ENCODE assay signal across 8 cellular contexts in genomic region chr10:132160866-132161655, GRCh38. TPM values are rescaled to one million over a fixed set of nuclear protein-coding genes. Genes with fewer than 3 reads are reported as not detected.
A peak's percentile ranks its signal among the peaks of the same experiment; 100 is the strongest.
DNase-seq lines count a peak whose midpoint lies in the region; ATAC-seq and TF ChIP-seq lines count a peak whose summit lies in the region.
"Not testable (repeated sequence)": the region's sequence is repeated elsewhere in the genome, so short reads cannot be mapped to it uniquely, and the experiment has no call there.

No MANE protein-coding gene starts in this region.

- not testable (repeated sequence) for TF ChIP-seq CTCF in CD4-positive, alpha-beta T cell (IDR thresholded peaks at IDR 0.05); natural killer cell (IDR thresholded peaks at IDR 0.05)

- H3K27me3 Mint-ChIP-seq in CD4-positive, alpha-beta T cell; T-cell; activated CD4-positive, alpha-beta T cell treated with anti-CD3 and anti-CD28 coated beads for 36 hours; activated CD8-positive, alpha-beta T cell treated with anti-CD3 and anti-CD28 coated beads, Interleukin-2, amount 10 ng/mL, durations not matched to agents 7 days and 5 days (ENCODE audit: low read depth); activated naive CD4-positive, alpha-beta T cell treated with anti-CD3 and anti-CD28 coated beads, Interleukin-2, amount 10 ng/mL, durations not matched to agents 7 days and 5 days; natural killer cell (ENCODE audit: low read depth in 2 of 2); stimulated activated naive CD8-positive, alpha-beta T cell treated with anti-CD3 and anti-CD28 coated beads, Interleukin-15, amount 100 ng/mL, for 72 hours: not testable (repeated sequence)

- H3K9me3 Mint-ChIP-seq in CD4-positive, alpha-beta T cell; T-cell; activated CD4-positive, alpha-beta T cell treated with anti-CD3 and anti-CD28 coated beads for 36 hours (ENCODE audit: low read depth); activated CD8-positive, alpha-beta T cell treated with anti-CD3 and anti-CD28 coated beads, Interleukin-2, amount 10 ng/mL, durations not matched to agents 7 days and 5 days (ENCODE audit: insufficient read depth); activated naive CD4-positive, alpha-beta T cell treated with anti-CD3 and anti-CD28 coated beads, Interleukin-2, amount 10 ng/mL, durations not matched to agents 7 days and 5 days; stimulated activated naive CD8-positive, alpha-beta T cell treated with anti-CD3 and anti-CD28 coated beads, Interleukin-15, amount 100 ng/mL, for 72 hours: not testable (repeated sequence)
- H3K9me3 Mint-ChIP-seq in natural killer cell = peaks cover 3 to 17% of the 10 kb centered on the region in 2 donors

- H3K36me3 ChIP-seq in effector memory CD4-positive, alpha-beta T cell (ENCODE audit: control insufficient read depth, insufficient read depth, low read length) = not testable (repeated sequence)

- H3K4me3 ChIP-seq in effector memory CD4-positive, alpha-beta T cell (ENCODE audit: insufficient read depth, low read depth, low read length, poor library complexity, severe bottlenecking) = not testable (repeated sequence)

- intact Hi-C loops in CD4-positive, alpha-beta T cell (cut with DNase I, micrococcal nuclease); activated CD4-positive, alpha-beta T cell treated with anti-CD3 and anti-CD28 coated beads for 36 hours (cut with DNase I, micrococcal nuclease): not testable (repeated sequence)
- intact Hi-C loops in natural killer cell (cut with micrococcal nuclease) = loop anchor here (10.0 kb wide), 1 partner anchor 294 kb away; no protein-coding TSS in a partner anchor

- POLR2A ChIA-PET in CD4-positive, alpha-beta T cell (lab: Charles Lee); T-cell (lab: Charles Lee); activated CD4-positive, alpha-beta T cell treated with anti-CD3 and anti-CD28 coated beads for 36 hours (lab: Charles Lee); activated CD8-positive, alpha-beta T cell treated with anti-CD3 and anti-CD28 coated beads, Interleukin-2, amount 10 ng/mL, durations not matched to agents 7 days and 5 days (lab: Charles Lee): not testable (repeated sequence)

- DNase-seq in CD4-positive, alpha-beta T cell = peak in 3 of 10 experiments; percentile 19 to 72 (median 55)
- DNase-seq in T-cell (peak in 28 of 34 experiments; percentile 31 to 85 (median 58)), natural killer cell (peak; percentile 37)
- peak; percentile 41 for DNase-seq in activated CD4-positive, alpha-beta T cell treated with anti-CD3 and anti-CD28 coated beads for 36 hours
- DNase-seq in activated CD8-positive, alpha-beta T cell treated with anti-CD3 and anti-CD28 coated beads, Interleukin-2, amount 10 ng/mL, durations not matched to agents 7 days and 5 days = peak; percentile 55
- DNase-seq in activated naive CD4-positive, alpha-beta T cell treated with anti-CD3 and anti-CD28 coated beads, Interleukin-2, amount 10 ng/mL, durations not matched to agents 7 days and 5 days = peak; percentile 38
- peak in 2 of 3 donors; percentile 36 to 42 for DNase-seq in effector memory CD4-positive, alpha-beta T cell
- DNase-seq in stimulated activated naive CD8-positive, alpha-beta T cell treated with anti-CD3 and anti-CD28 coated beads, Interleukin-15, amount 100 ng/mL, for 72 hours = peak in 1 of 2 donors; percentile 50

- H3K4me3 Mint-ChIP-seq in CD4-positive, alpha-beta T cell; T-cell; activated CD4-positive, alpha-beta T cell treated with anti-CD3 and anti-CD28 coated beads for 36 hours; activated CD8-positive, alpha-beta T cell treated with anti-CD3 and anti-CD28 coated beads, Interleukin-2, amount 10 ng/mL, durations not matched to agents 7 days and 5 days; activated naive CD4-positive, alpha-beta T cell treated with anti-CD3 and anti-CD28 coated beads, Interleukin-2, amount 10 ng/mL, durations not matched to agents 7 days and 5 days; natural killer cell: not testable (repeated sequence)
- H3K4me3 Mint-ChIP-seq in stimulated activated naive CD8-positive, alpha-beta T cell treated with anti-CD3 and anti-CD28 coated beads, Interleukin-15, amount 100 ng/mL, for 72 hours = peak overlapping the region; percentile 58 to 64

- not testable (repeated sequence) for H3K9me3 ChIP-seq in CD4-positive, alpha-beta T cell (ENCODE audit: control insufficient read depth, low read length); effector memory CD4-positive, alpha-beta T cell (ENCODE audit: control insufficient read depth, low read length)

- not testable (repeated sequence) for H3K36me3 Mint-ChIP-seq in CD4-positive, alpha-beta T cell (ENCODE audit: low read depth); T-cell; activated CD4-positive, alpha-beta T cell treated with anti-CD3 and anti-CD28 coated beads for 36 hours (ENCODE audit: low read depth); activated CD8-positive, alpha-beta T cell treated with anti-CD3 and anti-CD28 coated beads, Interleukin-2, amount 10 ng/mL, durations not matched to agents 7 days and 5 days (ENCODE audit: low read depth); activated naive CD4-positive, alpha-beta T cell treated with anti-CD3 and anti-CD28 coated beads, Interleukin-2, amount 10 ng/mL, durations not matched to agents 7 days and 5 days; natural killer cell

- not testable (repeated sequence) for H3K27ac ChIP-seq in CD4-positive, alpha-beta T cell (ENCODE audit: low read depth, low read length)
- peak overlapping the region; percentile 65 for H3K27ac ChIP-seq in effector memory CD4-positive, alpha-beta T cell (ENCODE audit: insufficient read depth, low read length, poor library complexity, severe bottlenecking)

- CTCF ChIA-PET in CD4-positive, alpha-beta T cell (lab: Charles Lee); T-cell (lab: Charles Lee); activated CD4-positive, alpha-beta T cell treated with anti-CD3 and anti-CD28 coated beads for 36 hours (lab: Charles Lee); activated CD8-positive, alpha-beta T cell treated with anti-CD3 and anti-CD28 coated beads, Interleukin-2, amount 10 ng/mL, durations not matched to agents 7 days and 5 days (lab: Charles Lee); activated naive CD4-positive, alpha-beta T cell treated with anti-CD3 and anti-CD28 coated beads, Interleukin-2, amount 10 ng/mL, durations not matched to agents 7 days and 5 days (lab: Charles Lee): not testable (repeated sequence)

- peaks cover 24% of the 10 kb centered on the region for H3K4me1 ChIP-seq in effector memory CD4-positive, alpha-beta T cell (ENCODE audit: control insufficient read depth, insufficient read depth, low read length, poor library complexity, severe bottlenecking)

- not testable (repeated sequence) for H3K27me3 ChIP-seq in CD4-positive, alpha-beta T cell (ENCODE audit: control insufficient read depth, insufficient read depth, low read length); effector memory CD4-positive, alpha-beta T cell (replicated peaks; ENCODE audit: control insufficient read depth, insufficient read depth, low read length, poor library complexity, severe bottlenecking)

- H3K27ac Mint-ChIP-seq in CD4-positive, alpha-beta T cell = peak overlapping the region; percentile 73
- not testable (repeated sequence) for H3K27ac Mint-ChIP-seq in T-cell
- H3K27ac Mint-ChIP-seq in activated CD4-positive, alpha-beta T cell treated with anti-CD3 and anti-CD28 coated beads for 36 hours = peak overlapping the region; percentile 31
- peak overlapping the region; percentile 77 for H3K27ac Mint-ChIP-seq in activated CD8-positive, alpha-beta T cell treated with anti-CD3 and anti-CD28 coated beads, Interleukin-2, amount 10 ng/mL, durations not matched to agents 7 days and 5 days
- H3K27ac Mint-ChIP-seq in activated naive CD4-positive, alpha-beta T cell treated with anti-CD3 and anti-CD28 coated beads, Interleukin-2, amount 10 ng/mL, durations not matched to agents 7 days and 5 days = peak overlapping the region; percentile 45
- peak overlapping the region; percentile 92 to 97 for H3K27ac Mint-ChIP-seq in natural killer cell
- peak overlapping the region in 1 of 2 donors; percentile 86 for H3K27ac Mint-ChIP-seq in stimulated activated naive CD8-positive, alpha-beta T cell treated with anti-CD3 and anti-CD28 coated beads, Interleukin-15, amount 100 ng/mL, for 72 hours

- H3K4me1 Mint-ChIP-seq in CD4-positive, alpha-beta T cell (ENCODE audit: low read depth) = peaks cover 38% of the 10 kb centered on the region
- peaks cover 32 to 35% (median 34%) of the 10 kb centered on the region in 3 donors for H3K4me1 Mint-ChIP-seq in T-cell
- peaks cover 24% of the 10 kb centered on the region for H3K4me1 Mint-ChIP-seq in activated CD4-positive, alpha-beta T cell treated with anti-CD3 and anti-CD28 coated beads for 36 hours
- H3K4me1 Mint-ChIP-seq in activated CD8-positive, alpha-beta T cell treated with anti-CD3 and anti-CD28 coated beads, Interleukin-2, amount 10 ng/mL, durations not matched to agents 7 days and 5 days (ENCODE audit: low read depth) = peaks cover 34% of the 10 kb centered on the region
- H3K4me1 Mint-ChIP-seq in activated naive CD4-positive, alpha-beta T cell treated with anti-CD3 and anti-CD28 coated beads, Interleukin-2, amount 10 ng/mL, durations not matched to agents 7 days and 5 days = peaks cover 37% of the 10 kb centered on the region
- peaks cover 17 to 41% of the 10 kb centered on the region in 2 donors for H3K4me1 Mint-ChIP-seq in natural killer cell
- peaks cover 48% of the 10 kb centered on the region for H3K4me1 Mint-ChIP-seq in stimulated activated naive CD8-positive, alpha-beta T cell treated with anti-CD3 and anti-CD28 coated beads, Interleukin-15, amount 100 ng/mL, for 72 hours

- ATAC-seq in CD4-positive, alpha-beta T cell (ENCODE audit: poor library complexity); T-cell (replicated peaks in 1 of 4); activated CD4-positive, alpha-beta T cell treated with anti-CD3 and anti-CD28 coated beads for 36 hours; activated CD8-positive, alpha-beta T cell treated with anti-CD3 and anti-CD28 coated beads, Interleukin-2, amount 10 ng/mL, durations not matched to agents 7 days and 5 days; natural killer cell; stimulated activated naive CD8-positive, alpha-beta T cell treated with anti-CD3 and anti-CD28 coated beads, Interleukin-15, amount 100 ng/mL, for 72 hours: not testable (repeated sequence)

RNA-seq across cellular contexts. Expression of gene DPYSL4, which starts 25.7 kb away (rescaled TPM):
- total RNA-seq in CD4-positive, alpha-beta T cell = under 1 TPM; 0.64 to 0.96 TPM
- total RNA-seq in T-cell (1 to 10 TPM in 4 of 5 donors, under 1 TPM in 1; 0.66 to 3.9 (median 3.2) TPM), natural killer cell (1 to 10 TPM in 2 of 3 donors, under 1 TPM in 1; 0.40 to 1.3 (median 1.0) TPM)
- total RNA-seq in activated CD4-positive, alpha-beta T cell treated with anti-CD3 and anti-CD28 coated beads for 36 hours = 10 to 100 TPM; 15.0 to 15.2 TPM
- 1 to 10 TPM; 1.2 to 2.2 TPM for total RNA-seq in activated CD8-positive, alpha-beta T cell treated with anti-CD3 and anti-CD28 coated beads, Interleukin-2, amount 10 ng/mL, durations not matched to agents 7 days and 5 days
